In genomic region chr2:73257021-73257420, GRCh38 we compare ENCODE assay signal across 20 cellular contexts. TPM values are rescaled to one million over a fixed set of nuclear protein-coding genes. Genes with fewer than 3 reads are reported as not detected.
A peak's percentile ranks its signal among the peaks of the same experiment; 100 is the strongest.
DNase-seq lines count a peak whose midpoint lies in the region; ATAC-seq, FAIRE-seq and TF ChIP-seq lines count a peak whose summit lies in the region.
"Had no signal": no experiment of that assay in that cellular context is flagged by ENCODE, and none has a peak within 500 bp of the region (broad histone marks: within the 10 kb centered on the region; RNA-seq: fewer than 3 reads in every experiment).

No MANE protein-coding gene starts in this region.

- TF ChIP-seq POLR2A in HepG2 (IDR thresholded peaks at IDR 0.05; ENCODE audit: insufficient read depth in 1 of 2, low read depth in 2 of 2, low read length in 2 of 2), result no peak
- TF ChIP-seq POLR2A in right lobe of liver (IDR thresholded peaks at IDR 0.05), result no peak

- no peak overlapping the region for H3K4me3 Mint-ChIP-seq in activated T-helper 17 cell treated with anti-CD3 and anti-CD28 coated beads, Interleukin-2, amount 50 U/mL, for 72 hours
- peak overlapping the region; percentile 6 for H3K4me3 Mint-ChIP-seq in neural crest cell
- H3K4me3 Mint-ChIP-seq: B cell had no signal

- H3K36me3 ChIP-seq in HepG2 (replicated peaks in 1 of 2; ENCODE audit: control insufficient read depth in 1 of 2, insufficient read depth in 2 of 2, low read length in 2 of 2) (peaks cover 10 to 33% of the 10 kb centered on the region in 2 experiments), right lobe of liver (peaks cover 0 to 23% (median 13%) of the 10 kb centered on the region in 4 donors), SK-N-SH (replicated peaks in 1 of 2; ENCODE audit: control insufficient read depth in 1 of 2, insufficient read depth in 2 of 2, low read length in 1 of 2) (peaks cover 4 to 25% of the 10 kb centered on the region in 2 experiments)

- H2AFZ ChIP-seq in HepG2 (ENCODE audit: low read length) (no peak overlapping the region), SK-N-SH (ENCODE audit: low read depth) (no peak overlapping the region)

- TF ChIP-seq CTCF in HepG2 (CRISPR knock-in tag; IDR thresholded peaks at IDR 0.05) (no peak), right lobe of liver (IDR thresholded peaks at IDR 0.05) (no peak), neural crest cell (conservative IDR thresholded peaks at IDR 0.05) (no peak), SK-N-SH (IDR thresholded peaks at IDR 0.05) (no peak)

- H3K27ac ChIP-seq in HepG2 (ENCODE audit: extremely low read length, insufficient read depth, low read length) (no peak overlapping the region), right lobe of liver (no peak overlapping the region), SK-N-SH (ENCODE audit: low read depth in 2 of 2, low read length in 1 of 2) (no peak overlapping the region)

- H3K79me2 ChIP-seq in HepG2 (ENCODE audit: insufficient read depth, low read length) (no peaks in the 10 kb centered on the region), SK-N-SH (ENCODE audit: insufficient read depth) (no peaks in the 10 kb centered on the region)

- H3F3A ChIP-seq in SK-N-SH (replicated peaks; ENCODE audit: insufficient read depth), result no peaks in the 10 kb centered on the region

- H3K4me1 ChIP-seq in HepG2 (ENCODE audit: insufficient read depth, low read length) (peaks cover 23% of the 10 kb centered on the region), right lobe of liver (no peaks in the 10 kb centered on the region), SK-N-SH (ENCODE audit: control insufficient read depth in 1 of 2, insufficient read depth in 2 of 2, low read depth in 1 of 2, low read length in 1 of 2) (no peaks in the 10 kb centered on the region)

- H4K20me1 ChIP-seq in HepG2 (ENCODE audit: insufficient read depth, low read length) (no peaks in the 10 kb centered on the region), SK-N-SH (ENCODE audit: insufficient read depth) (no peaks in the 10 kb centered on the region)

- TF ChIP-seq RAD21 in HepG2 (CRISPR knock-in tag; IDR thresholded peaks at IDR 0.05) (no peak), SK-N-SH (IDR thresholded peaks at IDR 0.05; ENCODE audit: low read length) (no peak)

- H3K27me3 ChIP-seq in HepG2 (ENCODE audit: control insufficient read depth in 1 of 2, insufficient read depth in 2 of 2, low read length in 2 of 2) (no peaks in the 10 kb centered on the region), right lobe of liver (no peaks in the 10 kb centered on the region), SK-N-SH (ENCODE audit: insufficient read depth) (no peaks in the 10 kb centered on the region)

- POLR2A ChIA-PET in HepG2 (lab: Yijun Ruan, JAX) (interaction anchor here (0.6 to 1.6 kb wide), 4 partner anchors 10 to 32 kb away, joined by 3 to 8 read pairs (median 4); partner anchors contain the start of genes CCT7 and PRADC1), SK-N-SH (lab: Yijun Ruan, JAX) (interaction anchor here (1.1 to 1.5 kb wide), 3 partner anchors 13 to 23 kb away, joined by 6 to 8 read pairs (median 6); partner anchors contain the start of genes CCT7 and PRADC1)

- no TSS peak for BruUV-seq in HepG2 (replicated peaks; lab: Mats Ljungman, UMichigan)

- no peaks in the 10 kb centered on the region for H3K9me3 Mint-ChIP-seq in activated T-helper 17 cell treated with anti-CD3 and anti-CD28 coated beads, Interleukin-2, amount 50 U/mL, for 72 hours
- no peaks in the 10 kb centered on the region for H3K9me3 Mint-ChIP-seq in neural crest cell

- H3K9ac ChIP-seq in HepG2 (ENCODE audit: insufficient read depth, low read depth, low read length) (no peak overlapping the region), SK-N-SH (no peak overlapping the region)

- no peaks in the 10 kb centered on the region for H3K9me2 ChIP-seq in SK-N-SH

- H3K36me3 Mint-ChIP-seq in activated T-helper 17 cell treated with anti-CD3 and anti-CD28 coated beads, Interleukin-2, amount 50 U/mL, for 72 hours (ENCODE audit: low read depth), result peaks cover 51% of the 10 kb centered on the region
- H3K36me3 Mint-ChIP-seq in neural crest cell (ENCODE audit: low read depth), result no peaks in the 10 kb centered on the region

- intact Hi-C loops in HepG2 (cut with micrococcal nuclease; ENCODE audit: unreplicated experiment), result no loop called here
- intact Hi-C loops in right lobe of liver (cut with DNase I), result no loop called here

- DNase-seq in HepG2 (ENCODE audit: low spot score) (no peak), right lobe of liver (no peak), neural crest cell (ENCODE audit: low read depth, low spot score) (no peak), SK-N-SH (no peak)
- DNase-seq: GDM1, GOT3, KG1, NCI-H1436, NCI-H2029 treated with DMSO at 0.1 percent for 48 hours, NCI-H2171 treated with DMSO at 0.1 percent for 48 hours, NCI-H446 treated with DMSO at 0.1 percent for 48 hours, NCI-H748 treated with DMSO at 0.1 percent for 48 hours, SIG-M5 had no signal

- FAIRE-seq in HepG2 (lab: Jason Lieb, UNC), result no peak
- FAIRE-seq: GM12878 had no signal

- peak overlapping the region; percentile 76 for H3K27ac Mint-ChIP-seq in activated T-helper 17 cell treated with anti-CD3 and anti-CD28 coated beads, Interleukin-2, amount 50 U/mL, for 72 hours
- no peak overlapping the region for H3K27ac Mint-ChIP-seq in neural crest cell (ENCODE audit: unreplicated experiment)

- H3K4me2 ChIP-seq in HepG2 (ENCODE audit: low read depth, low read length) (no peak overlapping the region), SK-N-SH (no peak overlapping the region)

- peak; percentile 3 for ATAC-seq in HepG2
- ATAC-seq in right lobe of liver, result no peak
- no peak for ATAC-seq in activated T-helper 17 cell treated with anti-CD3 and anti-CD28 coated beads, Interleukin-2, amount 50 U/mL, for 72 hours (replicated peaks)
- ATAC-seq in GM21367 (IDR thresholded peaks at IDR 0.05; ENCODE audit: unreplicated experiment), result no peak
- ATAC-seq in GM18907 (IDR thresholded peaks at IDR 0.05; ENCODE audit: unreplicated experiment), result no peak
- ATAC-seq: GM12878 had no signal

- H3K4me3 ChIP-seq in HepG2 (replicated peaks in 1 of 3; ENCODE audit: insufficient read depth in 1 of 3, low read depth in 2 of 3, low read length in 3 of 3), result no peak overlapping the region
- no peak overlapping the region for H3K4me3 ChIP-seq in right lobe of liver
- no peak overlapping the region for H3K4me3 ChIP-seq in SK-N-SH (ENCODE audit: low read depth in 2 of 2, low read length in 1 of 2)
- H3K4me3 ChIP-seq: GM12878 had no signal

- TF ChIP-seq EP300 in HepG2 (IDR thresholded peaks at IDR 0.05; ENCODE audit: low read depth in 2 of 2, low read length in 2 of 2), result no peak
- TF ChIP-seq EP300 in HepG2 (CRISPR knock-in tag; IDR thresholded peaks at IDR 0.05; ENCODE audit: borderline replicate concordance), result no peak
- no peak for TF ChIP-seq EP300 in SK-N-SH (IDR thresholded peaks at IDR 0.05; ENCODE audit: borderline replicate concordance in 1 of 2, low read depth in 1 of 2, low read length in 1 of 2)

- in situ Hi-C loops in HepG2 (cut with HindIII; ENCODE audit: extremely low pct_ligation_motif_present, low pct_unique_long_range_greater_than_20kb), result no loop called here

- no peaks in the 10 kb centered on the region for H3K4me1 Mint-ChIP-seq in activated T-helper 17 cell treated with anti-CD3 and anti-CD28 coated beads, Interleukin-2, amount 50 U/mL, for 72 hours
- no peaks in the 10 kb centered on the region for H3K4me1 Mint-ChIP-seq in neural crest cell
- H3K4me1 Mint-ChIP-seq: B cell had no signal

- CTCF ChIA-PET in HepG2 (lab: Yijun Ruan, JAX; ENCODE audit: low intra/inter-chr PET ratio, low total read pairs) (no interaction called here), SK-N-SH (lab: Yijun Ruan, JAX) (interaction anchor here (1.1 to 1.3 kb wide), 3 partner anchors 13 to 44 kb away, joined by 3 read pairs; no protein-coding TSS in a partner anchor)

- H3K9me3 ChIP-seq in HepG2 (ENCODE audit: low read length) (no peaks in the 10 kb centered on the region), right lobe of liver (no peaks in the 10 kb centered on the region), SK-N-SH (no peaks in the 10 kb centered on the region)

- H3K27me3 Mint-ChIP-seq in activated T-helper 17 cell treated with anti-CD3 and anti-CD28 coated beads, Interleukin-2, amount 50 U/mL, for 72 hours, result no peaks in the 10 kb centered on the region
- H3K27me3 Mint-ChIP-seq in neural crest cell (ENCODE audit: low read depth), result peaks cover 2% of the 10 kb centered on the region
- H3K27me3 Mint-ChIP-seq: B cell had no signal

- 100% methylated on average over 2 of the region's 2 CpGs for WGBS in HepG2 (ENCODE audit: low lambda C conversion rate)
- 100% methylated on average over 2 of the region's 2 CpGs for WGBS in right lobe of liver (ENCODE audit: insufficient coverage, low coverage, low lambda C conversion rate, missing lambda C conversion rate)
- 93% methylated on average over 2 of the region's 2 CpGs for WGBS in SK-N-SH (ENCODE audit: low lambda C conversion rate)

RNA-seq across cellular contexts. Expression of gene CCT7, which starts 22.9 kb away (rescaled TPM):
- total RNA-seq in HepG2 (2016; rRNA removed; fragmentation: Illumina TruSeq; extraction: Trizol) (517 and 689 TPM in 2 replicates), right lobe of liver (100 to 1,000 TPM in 3 of 6 experiments, 10 to 100 TPM in 3; 83.5 to 131 (median 99.4) TPM), neural crest cell (446 and 460 TPM in 2 replicates)
- 83.8 and 91.7 TPM in 2 replicates for total RNA-seq in HepG2 (2016; cell fraction: cytosol; rRNA removed; fragmentation: Illumina TruSeq; extraction: Trizol; ENCODE audit: low read depth)
- total RNA-seq in HepG2 (2016; cell fraction: insoluble cytoplasmic fraction; rRNA removed; fragmentation: Illumina TruSeq; extraction: Trizol), result 525 and 715 TPM in 2 replicates
- 114 and 115 TPM in 2 replicates for total RNA-seq in HepG2 (2016; cell fraction: membrane; rRNA removed; fragmentation: Illumina TruSeq; extraction: Trizol)
- total RNA-seq in HepG2 (2016; cell fraction: nucleus; rRNA removed; fragmentation: Illumina TruSeq; extraction: Trizol), result 196 and 212 TPM in 2 replicates
- polyA plus RNA-seq in HepG2 (2011; rRNA removed) (326 and 347 TPM in 2 replicates), SK-N-SH (2012; rRNA removed) (369 and 405 TPM in 2 replicates)
- 421 and 439 TPM in 2 replicates for polyA plus RNA-seq in HepG2 (2011; cell fraction: cytosol; rRNA removed)
- 113 and 132 TPM in 2 replicates for polyA plus RNA-seq in HepG2 (2011; cell fraction: nucleus; rRNA removed)
- polyA plus RNA-seq in HepG2 (2012), result 497 and 591 TPM in 2 replicates
- polyA plus RNA-seq in HepG2 (2016; cell fraction: cytosol; fragmentation: Illumina TruSeq; extraction: Trizol; ENCODE audit: low read depth), result 60.5 and 62.9 TPM in 2 replicates
- 605 and 611 TPM in 2 replicates for polyA plus RNA-seq in HepG2 (2016; cell fraction: insoluble cytoplasmic fraction; fragmentation: Illumina TruSeq; extraction: Trizol; ENCODE audit: low read depth)
- 71.6 and 78.2 TPM in 2 replicates for polyA plus RNA-seq in HepG2 (2016; cell fraction: membrane; fragmentation: Illumina TruSeq; extraction: Trizol; ENCODE audit: low read depth)
- polyA plus RNA-seq in HepG2 (2016; cell fraction: nucleus; fragmentation: Illumina TruSeq; extraction: Trizol; ENCODE audit: insufficient read depth, low read depth), result 207 and 227 TPM in 2 replicates
- 594 and 852 TPM in 2 replicates for polyA minus RNA-seq in HepG2 (2011; rRNA and poly(A)+ RNA removed; ENCODE audit: low replicate concordance)
- 197 and 217 TPM in 2 replicates for polyA minus RNA-seq in HepG2 (2011; cell fraction: cytosol; rRNA and poly(A)+ RNA removed)
- 138 and 184 TPM in 2 replicates for polyA minus RNA-seq in HepG2 (2011; cell fraction: nucleus; rRNA and poly(A)+ RNA removed)
- 100 to 1,000 TPM; 317 to 592 TPM for total RNA-seq in activated T-helper 17 cell treated with anti-CD3 and anti-CD28 coated beads, Interleukin-2, amount 50 U/mL, for 72 hours
- polyA plus RNA-seq in SK-N-SH (2012; cell fraction: cytosol; rRNA removed), result 361 and 401 TPM in 2 replicates
- 236 TPM in 2 replicates for polyA plus RNA-seq in SK-N-SH (2012; cell fraction: nucleus; rRNA removed)

RNA-seq across cellular contexts. Expression of gene PRADC1, which starts 24.0 kb away (rescaled TPM):
- total RNA-seq in HepG2 (2016; rRNA removed; fragmentation: Illumina TruSeq; extraction: Trizol) (30.0 and 37.2 TPM in 2 replicates), right lobe of liver (10 to 100 TPM; 17.8 to 26.1 (median 22.5) TPM), neural crest cell (11.4 and 11.7 TPM in 2 replicates)
- total RNA-seq in HepG2 (2016; cell fraction: cytosol; rRNA removed; fragmentation: Illumina TruSeq; extraction: Trizol; ENCODE audit: low read depth), result 141 and 145 TPM in 2 replicates
- 25.4 and 37.6 TPM in 2 replicates for total RNA-seq in HepG2 (2016; cell fraction: insoluble cytoplasmic fraction; rRNA removed; fragmentation: Illumina TruSeq; extraction: Trizol)
- total RNA-seq in HepG2 (2016; cell fraction: membrane; rRNA removed; fragmentation: Illumina TruSeq; extraction: Trizol), result 112 and 121 TPM in 2 replicates
- 16.8 TPM in 2 replicates for total RNA-seq in HepG2 (2016; cell fraction: nucleus; rRNA removed; fragmentation: Illumina TruSeq; extraction: Trizol)
- polyA plus RNA-seq in HepG2 (2011; rRNA removed) (11.6 and 12.1 TPM in 2 replicates), SK-N-SH (2012; rRNA removed) (8.5 and 9.6 TPM in 2 replicates)
- 10.0 and 15.9 TPM in 2 replicates for polyA plus RNA-seq in HepG2 (2011; cell fraction: cytosol; rRNA removed)
- 4.1 and 7.0 TPM in 2 replicates for polyA plus RNA-seq in HepG2 (2011; cell fraction: nucleus; rRNA removed)
- 5.7 and 8.8 TPM in 2 replicates for polyA plus RNA-seq in HepG2 (2012)
- 152 and 157 TPM in 2 replicates for polyA plus RNA-seq in HepG2 (2016; cell fraction: cytosol; fragmentation: Illumina TruSeq; extraction: Trizol; ENCODE audit: low read depth)
- polyA plus RNA-seq in HepG2 (2016; cell fraction: insoluble cytoplasmic fraction; fragmentation: Illumina TruSeq; extraction: Trizol; ENCODE audit: low read depth), result 23.1 and 23.9 TPM in 2 replicates
- 103 and 106 TPM in 2 replicates for polyA plus RNA-seq in HepG2 (2016; cell fraction: membrane; fragmentation: Illumina TruSeq; extraction: Trizol; ENCODE audit: low read depth)
- 23.7 and 26.7 TPM in 2 replicates for polyA plus RNA-seq in HepG2 (2016; cell fraction: nucleus; fragmentation: Illumina TruSeq; extraction: Trizol; ENCODE audit: insufficient read depth, low read depth)
- 19.5 and 55.8 TPM in 2 replicates for polyA minus RNA-seq in HepG2 (2011; rRNA and poly(A)+ RNA removed; ENCODE audit: low replicate concordance)
- polyA minus RNA-seq in HepG2 (2011; cell fraction: cytosol; rRNA and poly(A)+ RNA removed), result 2.7 and 5.5 TPM in 2 replicates
- polyA minus RNA-seq in HepG2 (2011; cell fraction: nucleus; rRNA and poly(A)+ RNA removed), result 2.2 and 3.3 TPM in 2 replicates
- total RNA-seq in activated T-helper 17 cell treated with anti-CD3 and anti-CD28 coated beads, Interleukin-2, amount 50 U/mL, for 72 hours, result 10 to 100 TPM in 1 of 2 donors, 1 to 10 TPM in 1; 10.0 to 16.0 TPM
- 5.1 and 7.9 TPM in 2 replicates for polyA plus RNA-seq in SK-N-SH (2012; cell fraction: cytosol; rRNA removed)
- polyA plus RNA-seq in SK-N-SH (2012; cell fraction: nucleus; rRNA removed), result 3.3 and 3.7 TPM in 2 replicates

RNA-seq across cellular contexts. Expression of gene FBXO41, which starts 27.3 kb away (rescaled TPM):
- total RNA-seq in HepG2 (2016; rRNA removed; fragmentation: Illumina TruSeq; extraction: Trizol) (3.0 and 4.2 TPM in 2 replicates), right lobe of liver (under 1 TPM; 0.13 to 0.65 (median 0.38) TPM), neural crest cell (3.7 and 4.5 TPM in 2 replicates)
- total RNA-seq in HepG2 (2016; cell fraction: cytosol; rRNA removed; fragmentation: Illumina TruSeq; extraction: Trizol; ENCODE audit: low read depth), result 1.2 TPM in 2 replicates
- total RNA-seq in HepG2 (2016; cell fraction: insoluble cytoplasmic fraction; rRNA removed; fragmentation: Illumina TruSeq; extraction: Trizol), result 2.7 and 3.8 TPM in 2 replicates
- 2.4 and 2.5 TPM in 2 replicates for total RNA-seq in HepG2 (2016; cell fraction: membrane; rRNA removed; fragmentation: Illumina TruSeq; extraction: Trizol)
- 6.0 and 6.4 TPM in 2 replicates for total RNA-seq in HepG2 (2016; cell fraction: nucleus; rRNA removed; fragmentation: Illumina TruSeq; extraction: Trizol)
- polyA plus RNA-seq in HepG2 (2011; rRNA removed) (10.3 and 11.1 TPM in 2 replicates), SK-N-SH (2012; rRNA removed) (3.1 and 3.5 TPM in 2 replicates)
- polyA plus RNA-seq in HepG2 (2011; cell fraction: cytosol; rRNA removed), result 5.7 and 7.4 TPM in 2 replicates
- 32.6 and 44.1 TPM in 2 replicates for polyA plus RNA-seq in HepG2 (2011; cell fraction: nucleus; rRNA removed)
- 8.1 and 9.8 TPM in 2 replicates for polyA plus RNA-seq in HepG2 (2012)
- polyA plus RNA-seq in HepG2 (2016; cell fraction: cytosol; fragmentation: Illumina TruSeq; extraction: Trizol; ENCODE audit: low read depth), result 1.0 and 1.1 TPM in 2 replicates
- polyA plus RNA-seq in HepG2 (2016; cell fraction: insoluble cytoplasmic fraction; fragmentation: Illumina TruSeq; extraction: Trizol; ENCODE audit: low read depth), result 3.1 and 4.1 TPM in 2 replicates
- 1.6 and 2.0 TPM in 2 replicates for polyA plus RNA-seq in HepG2 (2016; cell fraction: membrane; fragmentation: Illumina TruSeq; extraction: Trizol; ENCODE audit: low read depth)
- polyA plus RNA-seq in HepG2 (2016; cell fraction: nucleus; fragmentation: Illumina TruSeq; extraction: Trizol; ENCODE audit: insufficient read depth, low read depth), result 20.4 and 21.9 TPM in 2 replicates
- 12.4 and 15.2 TPM in 2 replicates for polyA minus RNA-seq in HepG2 (2011; rRNA and poly(A)+ RNA removed; ENCODE audit: low replicate concordance)
- 5.4 and 6.2 TPM in 2 replicates for polyA minus RNA-seq in HepG2 (2011; cell fraction: cytosol; rRNA and poly(A)+ RNA removed)
- polyA minus RNA-seq in HepG2 (2011; cell fraction: nucleus; rRNA and poly(A)+ RNA removed), result 14.7 and 16.5 TPM in 2 replicates
- 10 to 100 TPM; 32.2 to 36.3 TPM for total RNA-seq in activated T-helper 17 cell treated with anti-CD3 and anti-CD28 coated beads, Interleukin-2, amount 50 U/mL, for 72 hours
- 1.2 and 1.7 TPM in 2 replicates for polyA plus RNA-seq in SK-N-SH (2012; cell fraction: cytosol; rRNA removed)
- 11.0 and 11.4 TPM in 2 replicates for polyA plus RNA-seq in SK-N-SH (2012; cell fraction: nucleus; rRNA removed)

RNA-seq across cellular contexts. Expression of gene EGR4, which starts 36.3 kb away (rescaled TPM):
- total RNA-seq in HepG2 (2016; rRNA removed; fragmentation: Illumina TruSeq; extraction: Trizol) (not detected in 2 replicates), right lobe of liver (not detected), neural crest cell (not detected in 2 replicates)
- not detected in 2 replicates for total RNA-seq in HepG2 (2016; cell fraction: cytosol; rRNA removed; fragmentation: Illumina TruSeq; extraction: Trizol; ENCODE audit: low read depth)
- 0.06 TPM in 1 of 2 replicates, not detected in the other for total RNA-seq in HepG2 (2016; cell fraction: insoluble cytoplasmic fraction; rRNA removed; fragmentation: Illumina TruSeq; extraction: Trizol)
- total RNA-seq in HepG2 (2016; cell fraction: membrane; rRNA removed; fragmentation: Illumina TruSeq; extraction: Trizol), result not detected in 2 replicates
- total RNA-seq in HepG2 (2016; cell fraction: nucleus; rRNA removed; fragmentation: Illumina TruSeq; extraction: Trizol), result not detected in 2 replicates
- polyA plus RNA-seq in HepG2 (2011; rRNA removed) (not detected in 2 replicates), SK-N-SH (2012; rRNA removed) (0.02 TPM in 1 of 2 replicates, not detected in the other)
- polyA plus RNA-seq in HepG2 (2011; cell fraction: cytosol; rRNA removed), result 0.03 TPM in 1 of 2 replicates, not detected in the other
- 0.07 TPM in 1 of 2 replicates, not detected in the other for polyA plus RNA-seq in HepG2 (2011; cell fraction: nucleus; rRNA removed)
- not detected in 2 replicates for polyA plus RNA-seq in HepG2 (2012)
- not detected in 2 replicates for polyA plus RNA-seq in HepG2 (2016; cell fraction: cytosol; fragmentation: Illumina TruSeq; extraction: Trizol; ENCODE audit: low read depth)
- polyA plus RNA-seq in HepG2 (2016; cell fraction: insoluble cytoplasmic fraction; fragmentation: Illumina TruSeq; extraction: Trizol; ENCODE audit: low read depth), result not detected in 2 replicates
- not detected in 2 replicates for polyA plus RNA-seq in HepG2 (2016; cell fraction: membrane; fragmentation: Illumina TruSeq; extraction: Trizol; ENCODE audit: low read depth)
- not detected in 2 replicates for polyA plus RNA-seq in HepG2 (2016; cell fraction: nucleus; fragmentation: Illumina TruSeq; extraction: Trizol; ENCODE audit: insufficient read depth, low read depth)
- polyA minus RNA-seq in HepG2 (2011; rRNA and poly(A)+ RNA removed; ENCODE audit: low replicate concordance), result not detected in 2 replicates
- not detected in 2 replicates for polyA minus RNA-seq in HepG2 (2011; cell fraction: cytosol; rRNA and poly(A)+ RNA removed)
- polyA minus RNA-seq in HepG2 (2011; cell fraction: nucleus; rRNA and poly(A)+ RNA removed), result 0.25 TPM in 1 of 2 replicates, not detected in the other
- total RNA-seq in activated T-helper 17 cell treated with anti-CD3 and anti-CD28 coated beads, Interleukin-2, amount 50 U/mL, for 72 hours, result under 1 TPM; 0.11 to 0.29 TPM
- polyA plus RNA-seq in SK-N-SH (2012; cell fraction: cytosol; rRNA removed), result 0.01 TPM in 1 of 2 replicates, not detected in the other
- 0.05 TPM in 1 of 2 replicates, not detected in the other for polyA plus RNA-seq in SK-N-SH (2012; cell fraction: nucleus; rRNA removed)
- total RNA-seq: GM12878, M059J had no signal
- polyA plus RNA-seq: AG04450 had no signal

RNA-seq across cellular contexts. Expression of gene SMYD5, which starts 43.0 kb away (rescaled TPM):
- total RNA-seq in HepG2 (2016; rRNA removed; fragmentation: Illumina TruSeq; extraction: Trizol) (70.4 and 70.6 TPM in 2 replicates), right lobe of liver (10 to 100 TPM in 3 of 6 experiments, 1 to 10 TPM in 3; 5.3 to 12.2 (median 9.4) TPM), neural crest cell (33.7 and 33.9 TPM in 2 replicates)
- total RNA-seq in HepG2 (2016; cell fraction: cytosol; rRNA removed; fragmentation: Illumina TruSeq; extraction: Trizol; ENCODE audit: low read depth), result 9.8 and 10.0 TPM in 2 replicates
- total RNA-seq in HepG2 (2016; cell fraction: insoluble cytoplasmic fraction; rRNA removed; fragmentation: Illumina TruSeq; extraction: Trizol), result 60.2 and 71.8 TPM in 2 replicates
- total RNA-seq in HepG2 (2016; cell fraction: membrane; rRNA removed; fragmentation: Illumina TruSeq; extraction: Trizol), result 27.7 and 31.2 TPM in 2 replicates
- total RNA-seq in HepG2 (2016; cell fraction: nucleus; rRNA removed; fragmentation: Illumina TruSeq; extraction: Trizol), result 60.7 and 66.5 TPM in 2 replicates
- polyA plus RNA-seq in HepG2 (2011; rRNA removed) (55.8 and 62.2 TPM in 2 replicates), SK-N-SH (2012; rRNA removed) (21.4 and 22.2 TPM in 2 replicates)
- polyA plus RNA-seq in HepG2 (2011; cell fraction: cytosol; rRNA removed), result 42.9 and 47.4 TPM in 2 replicates
- polyA plus RNA-seq in HepG2 (2011; cell fraction: nucleus; rRNA removed), result 96.0 and 102 TPM in 2 replicates
- 48.5 and 51.9 TPM in 2 replicates for polyA plus RNA-seq in HepG2 (2012)
- 8.0 TPM in 2 replicates for polyA plus RNA-seq in HepG2 (2016; cell fraction: cytosol; fragmentation: Illumina TruSeq; extraction: Trizol; ENCODE audit: low read depth)
- polyA plus RNA-seq in HepG2 (2016; cell fraction: insoluble cytoplasmic fraction; fragmentation: Illumina TruSeq; extraction: Trizol; ENCODE audit: low read depth), result 52.6 and 65.1 TPM in 2 replicates
- polyA plus RNA-seq in HepG2 (2016; cell fraction: membrane; fragmentation: Illumina TruSeq; extraction: Trizol; ENCODE audit: low read depth), result 20.7 and 22.3 TPM in 2 replicates
- 82.3 and 84.7 TPM in 2 replicates for polyA plus RNA-seq in HepG2 (2016; cell fraction: nucleus; fragmentation: Illumina TruSeq; extraction: Trizol; ENCODE audit: insufficient read depth, low read depth)
- 57.7 and 119 TPM in 2 replicates for polyA minus RNA-seq in HepG2 (2011; rRNA and poly(A)+ RNA removed; ENCODE audit: low replicate concordance)
- polyA minus RNA-seq in HepG2 (2011; cell fraction: cytosol; rRNA and poly(A)+ RNA removed), result 18.6 and 21.6 TPM in 2 replicates
- 78.0 and 87.9 TPM in 2 replicates for polyA minus RNA-seq in HepG2 (2011; cell fraction: nucleus; rRNA and poly(A)+ RNA removed)
- total RNA-seq in activated T-helper 17 cell treated with anti-CD3 and anti-CD28 coated beads, Interleukin-2, amount 50 U/mL, for 72 hours, result 10 to 100 TPM; 36.5 to 37.6 TPM
- polyA plus RNA-seq in SK-N-SH (2012; cell fraction: cytosol; rRNA removed), result 12.1 and 16.2 TPM in 2 replicates
- 63.9 and 65.0 TPM in 2 replicates for polyA plus RNA-seq in SK-N-SH (2012; cell fraction: nucleus; rRNA removed)
